In the genomic region with DNA sequence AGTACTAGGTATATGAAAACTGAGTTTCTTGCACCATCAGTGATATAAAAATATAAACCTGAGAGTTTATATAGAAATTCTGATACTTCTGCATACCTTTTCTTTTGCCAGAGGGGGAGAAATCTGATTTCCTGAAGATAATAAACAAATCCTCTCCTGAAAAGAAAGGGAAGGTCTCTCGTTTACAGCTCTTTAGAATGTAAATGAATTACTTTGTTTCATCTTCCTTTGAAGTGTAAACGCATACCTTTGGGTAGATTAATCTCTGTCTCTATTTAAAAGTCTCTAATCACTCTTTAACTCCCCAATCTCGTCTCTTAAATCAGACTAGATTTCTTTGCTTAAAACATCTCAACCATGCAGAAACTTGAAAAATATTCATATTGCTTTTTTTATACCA, we compare ENCODE assay signal across 16 cellular contexts.
DNase-seq lines count a peak whose midpoint lies in the region; ATAC-seq and TF ChIP-seq lines count a peak whose summit lies in the region.
"Had no signal": no experiment of that assay in that cellular context is flagged by ENCODE, and none has a peak within 500 bp of the region (broad histone marks: within the 10 kb centered on the region; RNA-seq: fewer than 3 reads in every experiment).

No MANE protein-coding gene starts in this region.

- H3K4me1 ChIP-seq in iPS-18a (ENCODE audit: control insufficient read depth, low read depth, low read length): peaks cover 9% of the 10 kb centered on the region
- H3K4me1 ChIP-seq: BLaER1 treated with 17β-estradiol and CSF1 and Interleukin-3, amounts not matched to agents 10 nM and 100 nM; HAP-1 had no signal

- H3K27ac ChIP-seq in iPS-18a (ENCODE audit: low read length) (no peak overlapping the region), RWPE1 (no peak overlapping the region)
- H3K27ac ChIP-seq: BLaER1 treated with 17β-estradiol and CSF1 and Interleukin-3, amounts not matched to agents 10 nM and 100 nM; GM23248 had no signal

- H3K27ac Mint-ChIP-seq in WTC11 (no peak overlapping the region), nephron progenitor cell (peak overlapping the region; percentile 29), chondrocyte (ENCODE audit: unreplicated experiment) (no peak overlapping the region)
- H3K27ac Mint-ChIP-seq: CD4-positive, CD25-positive, alpha-beta regulatory T cell had no signal

- H3K36me3 ChIP-seq in H7 (replicated peaks; ENCODE audit: control insufficient read depth, insufficient read depth, low read length) (no peaks in the 10 kb centered on the region), iPS-18a (ENCODE audit: control insufficient read depth, low read depth, low read length) (no peaks in the 10 kb centered on the region)
- H3K36me3 ChIP-seq: BLaER1 treated with 17β-estradiol and CSF1 and Interleukin-3, amounts not matched to agents 10 nM and 100 nM; HAP-1 had no signal

- no peak overlapping the region for H3K9ac ChIP-seq in iPS-18a (ENCODE audit: low read length)
- H3K9ac ChIP-seq: BLaER1 treated with 17β-estradiol and CSF1 and Interleukin-3, amounts not matched to agents 10 nM and 100 nM; GM23248 had no signal

- no peaks in the 10 kb centered on the region for H3K9me3 Mint-ChIP-seq in WTC11
- H3K9me3 Mint-ChIP-seq in nephron progenitor cell: no peaks in the 10 kb centered on the region
- H3K9me3 Mint-ChIP-seq in chondrocyte (ENCODE audit: low read depth): no peaks in the 10 kb centered on the region

- peaks cover 10% of the 10 kb centered on the region; the same call in 1 of the 2 replicates for H3K27me3 ChIP-seq in H7 (ENCODE audit: control insufficient read depth, insufficient read depth, low read length)
- H3K27me3 ChIP-seq in iPS-18a (ENCODE audit: control insufficient read depth, insufficient read depth, low read length): peaks cover 4% of the 10 kb centered on the region
- H3K27me3 ChIP-seq: BLaER1 treated with 17β-estradiol and CSF1 and Interleukin-3, amounts not matched to agents 10 nM and 100 nM had no signal

- CTCF ChIA-PET in WTC11 (lab: Charles Lee): no interaction called here
- CTCF ChIA-PET in RWPE1 (lab: Yijun Ruan, JAX): no interaction called here

- ATAC-seq in WTC11 (peak; percentile 82), HG02885 (IDR thresholded peaks at IDR 0.05; ENCODE audit: poor library complexity, unreplicated experiment) (no peak)
- ATAC-seq: HepG2 had no signal

- no peak overlapping the region for H3K4me3 ChIP-seq in H7 (ENCODE audit: insufficient read depth, low read depth, low read length)
- H3K4me3 ChIP-seq in iPS-18a (ENCODE audit: low read length): peak overlapping the region; percentile 42
- H3K4me3 ChIP-seq: BLaER1 treated with 17β-estradiol and CSF1 and Interleukin-3, amounts not matched to agents 10 nM and 100 nM; GM23248; HAP-1 had no signal

- H3K27me3 Mint-ChIP-seq in WTC11 (ENCODE audit: low read depth): peaks cover 36% of the 10 kb centered on the region
- no peaks in the 10 kb centered on the region for H3K27me3 Mint-ChIP-seq in nephron progenitor cell (ENCODE audit: low read depth, poor library complexity)
- peaks cover 4% of the 10 kb centered on the region for H3K27me3 Mint-ChIP-seq in chondrocyte (ENCODE audit: low read depth)
- H3K27me3 Mint-ChIP-seq: CD4-positive, CD25-positive, alpha-beta regulatory T cell had no signal

- H3K9me3 ChIP-seq in iPS-18a (ENCODE audit: control insufficient read depth, low read depth, low read length): no peaks in the 10 kb centered on the region
- H3K9me3 ChIP-seq: BLaER1 treated with 17β-estradiol and CSF1 and Interleukin-3, amounts not matched to agents 10 nM and 100 nM; HAP-1 had no signal

- H3K4me1 Mint-ChIP-seq in WTC11: peaks cover 27% of the 10 kb centered on the region
- no peaks in the 10 kb centered on the region for H3K4me1 Mint-ChIP-seq in nephron progenitor cell
- H3K4me1 Mint-ChIP-seq in chondrocyte (ENCODE audit: low read depth): no peaks in the 10 kb centered on the region
- H3K4me1 Mint-ChIP-seq: CD4-positive, CD25-positive, alpha-beta regulatory T cell had no signal

- no peaks in the 10 kb centered on the region for H3K36me3 Mint-ChIP-seq in WTC11
- no peaks in the 10 kb centered on the region for H3K36me3 Mint-ChIP-seq in nephron progenitor cell (ENCODE audit: low read depth)
- H3K36me3 Mint-ChIP-seq in chondrocyte (ENCODE audit: low read depth): no peaks in the 10 kb centered on the region
- H3K36me3 Mint-ChIP-seq: CD4-positive, CD25-positive, alpha-beta regulatory T cell had no signal

- no peak for TF ChIP-seq CTCF in WTC11 (IDR thresholded peaks at IDR 0.05)
- TF ChIP-seq CTCF in nephron progenitor cell (IDR thresholded peaks at IDR 0.05): no peak
- TF ChIP-seq CTCF in chondrocyte (IDR thresholded peaks at IDR 0.05): no peak
- TF ChIP-seq CTCF in RWPE1 (conservative IDR thresholded peaks at IDR 0.05; ENCODE audit: low read depth): no peak

- H3K4me3 Mint-ChIP-seq in WTC11: no peak overlapping the region
- no peak overlapping the region for H3K4me3 Mint-ChIP-seq in nephron progenitor cell
- H3K4me3 Mint-ChIP-seq in chondrocyte (ENCODE audit: unreplicated experiment): no peak overlapping the region
- H3K4me3 Mint-ChIP-seq: CD4-positive, CD25-positive, alpha-beta regulatory T cell had no signal

- DNase-seq in H7 (peak; percentile 4), WTC11 (ENCODE audit: low spot score) (no peak), nephron progenitor cell (no peak), chondrocyte (ENCODE audit: low spot score) (no peak), RWPE1 (ENCODE audit: low spot score) (no peak)
- DNase-seq: 8988T; ACHN; CD4-positive, CD25-positive, alpha-beta regulatory T cell; DMS53; GF-D8; GM23248 had no signal

- POLR2A ChIA-PET in WTC11 (lab: Charles Lee) (no interaction called here), RWPE1 (lab: Yijun Ruan, JAX; ENCODE audit: low non-redundant PET) (no interaction called here)

TF ChIP-seq in WTC11, 78 proteins besides CTCF, POLR2A, EP300 and RAD21 (continues in another document):
- TF ChIP-seq OVOL2 (CRISPR knock-in tag; IDR thresholded peaks at IDR 0.05; ENCODE audit: borderline replicate concordance) (no peak), ESRRA (CRISPR knock-in tag; IDR thresholded peaks at IDR 0.05; ENCODE audit: borderline replicate concordance) (no peak), CBFB (CRISPR knock-in tag; IDR thresholded peaks at IDR 0.05; ENCODE audit: low read depth) (no peak), ZMAT4 (CRISPR knock-in tag; IDR thresholded peaks at IDR 0.05) (no peak), ZNF416 (CRISPR knock-in tag; IDR thresholded peaks at IDR 0.05) (no peak), NFE2L1 (CRISPR knock-in tag; IDR thresholded peaks at IDR 0.05) (no peak), CREM (CRISPR knock-in tag; IDR thresholded peaks at IDR 0.05) (no peak), GABPB1 (CRISPR knock-in tag; IDR thresholded peaks at IDR 0.05) (no peak), PRDM15 (CRISPR knock-in tag; IDR thresholded peaks at IDR 0.05) (no peak), SP1 (CRISPR knock-in tag; conservative IDR thresholded peaks at IDR 0.05) (no peak)
- TF ChIP-seq, protein P1, sequence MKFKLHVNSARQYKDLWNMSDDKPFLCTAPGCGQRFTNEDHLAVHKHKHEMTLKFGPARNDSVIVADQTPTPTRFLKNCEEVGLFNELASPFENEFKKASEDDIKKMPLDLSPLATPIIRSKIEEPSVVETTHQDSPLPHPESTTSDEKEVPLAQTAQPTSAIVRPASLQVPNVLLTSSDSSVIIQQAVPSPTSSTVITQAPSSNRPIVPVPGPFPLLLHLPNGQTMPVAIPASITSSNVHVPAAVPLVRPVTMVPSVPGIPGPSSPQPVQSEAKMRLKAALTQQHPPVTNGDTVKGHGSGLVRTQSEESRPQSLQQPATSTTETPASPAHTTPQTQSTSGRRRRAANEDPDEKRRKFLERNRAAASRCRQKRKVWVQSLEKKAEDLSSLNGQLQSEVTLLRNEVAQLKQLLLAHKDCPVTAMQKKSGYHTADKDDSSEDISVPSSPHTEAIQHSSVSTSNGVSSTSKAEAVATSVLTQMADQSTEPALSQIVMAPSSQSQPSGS (CRISPR knock-in tag; IDR thresholded peaks at IDR 0.05; ENCODE audit: borderline replicate concordance, low read depth): no peak
- TF ChIP-seq, protein P2, sequence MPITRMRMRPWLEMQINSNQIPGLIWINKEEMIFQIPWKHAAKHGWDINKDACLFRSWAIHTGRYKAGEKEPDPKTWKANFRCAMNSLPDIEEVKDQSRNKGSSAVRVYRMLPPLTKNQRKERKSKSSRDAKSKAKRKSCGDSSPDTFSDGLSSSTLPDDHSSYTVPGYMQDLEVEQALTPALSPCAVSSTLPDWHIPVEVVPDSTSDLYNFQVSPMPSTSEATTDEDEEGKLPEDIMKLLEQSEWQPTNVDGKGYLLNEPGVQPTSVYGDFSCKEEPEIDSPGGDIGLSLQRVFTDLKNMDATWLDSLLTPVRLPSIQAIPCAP (CRISPR knock-in tag; IDR thresholded peaks at IDR 0.05): no peak
